In genomic region chr4:38921151-38921550, GRCh38 we compare ENCODE assay signal across 16 cellular contexts.
"Had no signal": no experiment of that assay in that cellular context is flagged by ENCODE, and none has a peak within 500 bp of the region (broad histone marks: within the 10 kb centered on the region; RNA-seq: fewer than 3 reads in every experiment).

No MANE protein-coding gene starts in this region.

- H3K9me3 Mint-ChIP-seq: activated CD8-positive, alpha-beta T cell treated with anti-CD3 and anti-CD28 coated beads for 36 hours; activated naive CD8-positive, alpha-beta T cell treated with anti-CD3 and anti-CD28 coated beads, Interleukin-2, amount 10 ng/mL, durations not matched to agents 7 days and 5 days; activated T-cell treated with anti-CD3 and anti-CD28 coated beads, Interleukin-2, amount 50 U/mL, for 72 hours had no signal

- DNase-seq: activated CD4-positive, alpha-beta T cell treated with anti-CD3 and anti-CD28 coated beads for 4 hours; activated CD8-positive, alpha-beta memory T cell treated with anti-CD3 and anti-CD28 coated beads, Interleukin-2, amount 50 U/mL, for 4 hours; activated CD8-positive, alpha-beta T cell treated with anti-CD3 and anti-CD28 coated beads for 36 hours; activated naive CD4-positive, alpha-beta T cell treated with anti-CD3 and anti-CD28 coated beads, Interleukin-2, amount 50 U/mL, for 16 hours; activated naive CD8-positive, alpha-beta T cell treated with anti-CD3 and anti-CD28 coated beads, Interleukin-2, amount 10 ng/mL, durations not matched to agents 7 days and 5 days; activated T-cell treated with anti-CD3 and anti-CD28 coated beads, Interleukin-2, amount 50 U/mL, for 72 hours; aorta; central memory CD4-positive, alpha-beta T cell; NCI-H1048; NCI-H1930; NCI-H2171; NCI-H69; PC-3; SHP77 had no signal

- H3K27ac Mint-ChIP-seq: activated CD8-positive, alpha-beta T cell treated with anti-CD3 and anti-CD28 coated beads for 36 hours; activated naive CD8-positive, alpha-beta T cell treated with anti-CD3 and anti-CD28 coated beads, Interleukin-2, amount 10 ng/mL, durations not matched to agents 7 days and 5 days; activated T-cell treated with anti-CD3 and anti-CD28 coated beads, Interleukin-2, amount 50 U/mL, for 72 hours; T-helper 1 cell treated with Interleukin-12 subunit alpha and Interleukin-12 subunit beta and Interleukin-4 antibody, amounts not matched to agents 30 μg/mL and 1 μg/mL, for 36 hours had no signal

- H3K36me3 Mint-ChIP-seq: activated naive CD8-positive, alpha-beta T cell treated with anti-CD3 and anti-CD28 coated beads, Interleukin-2, amount 10 ng/mL, durations not matched to agents 7 days and 5 days had no signal

- ATAC-seq: activated CD4-positive, CD25-positive, alpha-beta regulatory T cell treated with anti-CD3 and anti-CD28 coated beads, Interleukin-2, amount 50 U/mL, for 24 hours; activated CD8-positive, alpha-beta T cell treated with anti-CD3 and anti-CD28 coated beads for 36 hours; activated T-cell treated with anti-CD3 and anti-CD28 coated beads, Interleukin-2, amount 50 U/mL, for 72 hours; PC-3 had no signal

- H3K4me3 Mint-ChIP-seq: activated CD8-positive, alpha-beta T cell treated with anti-CD3 and anti-CD28 coated beads for 36 hours; activated naive CD8-positive, alpha-beta T cell treated with anti-CD3 and anti-CD28 coated beads, Interleukin-2, amount 10 ng/mL, durations not matched to agents 7 days and 5 days; activated T-cell treated with anti-CD3 and anti-CD28 coated beads, Interleukin-2, amount 50 U/mL, for 72 hours; T-helper 1 cell treated with Interleukin-12 subunit alpha and Interleukin-12 subunit beta and Interleukin-4 antibody, amounts not matched to agents 30 μg/mL and 1 μg/mL, for 36 hours had no signal

- H3K27me3 Mint-ChIP-seq: activated CD8-positive, alpha-beta T cell treated with anti-CD3 and anti-CD28 coated beads for 36 hours; activated naive CD8-positive, alpha-beta T cell treated with anti-CD3 and anti-CD28 coated beads, Interleukin-2, amount 10 ng/mL, durations not matched to agents 7 days and 5 days had no signal
